19 cellular contexts compared by ENCODE assay signal in genomic region chr1:53483170-53483569, GRCh38. TPM values are rescaled to one million over a fixed set of nuclear protein-coding genes. Genes with fewer than 3 reads are reported as not detected.
DNase-seq lines count a peak whose midpoint lies in the region; ATAC-seq and TF ChIP-seq lines count a peak whose summit lies in the region.
"Had no signal": no experiment of that assay in that cellular context is flagged by ENCODE, and none has a peak within 500 bp of the region (broad histone marks: within the 10 kb centered on the region; RNA-seq: fewer than 3 reads in every experiment).

No MANE protein-coding gene starts in this region.

- ATAC-seq in GM23338 = no peak
- ATAC-seq in stimulated activated memory B cell treated with anti-CD40 and anti-IgM and Interleukin-4, amounts not matched to agents 10 μg/mL and 1 μg/mL and 100 μg/mL, for 72 hours = no peak
- ATAC-seq in HG03039 (IDR thresholded peaks at IDR 0.05; ENCODE audit: unreplicated experiment) = no peak
- ATAC-seq: CD8-positive, alpha-beta T cell had no signal

- intact Hi-C loops in posterior vena cava (cut with DNase I) = loop anchor here in 1 of 2 donors (10.0 kb wide), 1 partner anchor 112 kb away; no protein-coding TSS in a partner anchor

- no peak overlapping the region for H3K27ac Mint-ChIP-seq in GM23338
- no peak overlapping the region for H3K27ac Mint-ChIP-seq in stimulated activated memory B cell treated with anti-CD40 and anti-IgM and Interleukin-4, amounts not matched to agents 10 μg/mL and 1 μg/mL and 100 μg/mL, for 72 hours
- H3K27ac Mint-ChIP-seq: CD4-positive, alpha-beta T cell; CD8-positive, alpha-beta T cell had no signal

- H3K27me3 Mint-ChIP-seq in GM23338 (ENCODE audit: insufficient read depth, low read depth, poor library complexity) = peaks cover 28% of the 10 kb centered on the region
- peaks cover 68% of the 10 kb centered on the region for H3K27me3 Mint-ChIP-seq in stimulated activated memory B cell treated with anti-CD40 and anti-IgM and Interleukin-4, amounts not matched to agents 10 μg/mL and 1 μg/mL and 100 μg/mL, for 72 hours

- no peaks in the 10 kb centered on the region for H3K9me3 ChIP-seq in BLaER1
- H3K9me3 ChIP-seq: BE2C; BLaER1 treated with 17β-estradiol and CSF1 and Interleukin-3, amounts not matched to agents 10 nM and 100 nM; Caco-2 had no signal

- no peak for TF ChIP-seq CTCF in GM23338 (conservative IDR thresholded peaks at IDR 0.05; ENCODE audit: low read depth in 2 of 2)

- no peak overlapping the region; the same call in 2 of the 3 replicates for H3K4me3 Mint-ChIP-seq in GM23338
- H3K4me3 Mint-ChIP-seq in stimulated activated memory B cell treated with anti-CD40 and anti-IgM and Interleukin-4, amounts not matched to agents 10 μg/mL and 1 μg/mL and 100 μg/mL, for 72 hours = no peak overlapping the region
- H3K4me3 Mint-ChIP-seq: CD4-positive, alpha-beta T cell; CD8-positive, alpha-beta T cell had no signal

- no peaks in the 10 kb centered on the region for H3K36me3 Mint-ChIP-seq in GM23338 (ENCODE audit: low read depth)
- H3K36me3 Mint-ChIP-seq in stimulated activated memory B cell treated with anti-CD40 and anti-IgM and Interleukin-4, amounts not matched to agents 10 μg/mL and 1 μg/mL and 100 μg/mL, for 72 hours = no peaks in the 10 kb centered on the region
- H3K36me3 Mint-ChIP-seq: CD8-positive, alpha-beta T cell had no signal

- 0 out of 2 replicates have a peak, but pooled peaks cover 3% of the 10 kb centered on the region for H3F3A ChIP-seq in GM23338 (replicated peaks; ENCODE audit: low read depth)

- no peaks in the 10 kb centered on the region for H3K36me3 ChIP-seq in BLaER1
- H3K36me3 ChIP-seq in GM23338 (ENCODE audit: insufficient read depth) = no peaks in the 10 kb centered on the region
- H3K36me3 ChIP-seq: BE2C; BLaER1 treated with 17β-estradiol and CSF1 and Interleukin-3, amounts not matched to agents 10 nM and 100 nM had no signal

- H3K4me1 ChIP-seq in BLaER1 = peaks cover 15% of the 10 kb centered on the region
- H3K4me1 ChIP-seq in GM23338 (ENCODE audit: insufficient read depth) = no peaks in the 10 kb centered on the region; the same call in 1 of the 2 replicates
- H3K4me1 ChIP-seq: BE2C, Caco-2 had no signal

- no peaks in the 10 kb centered on the region for H3K9me2 ChIP-seq in GM23338 (ENCODE audit: insufficient read depth)

- no peaks in the 10 kb centered on the region for H3K27me3 ChIP-seq in BLaER1
- H3K27me3 ChIP-seq in GM23338 (ENCODE audit: insufficient read depth) = no peaks in the 10 kb centered on the region
- H3K27me3 ChIP-seq: BE2C; BLaER1 treated with 17β-estradiol and CSF1 and Interleukin-3, amounts not matched to agents 10 nM and 100 nM had no signal

- H3K27ac ChIP-seq in BLaER1 = no peak overlapping the region
- no peak overlapping the region for H3K27ac ChIP-seq in GM23338 (ENCODE audit: low read depth)
- H3K27ac ChIP-seq: BLaER1 treated with 17β-estradiol and CSF1 and Interleukin-3, amounts not matched to agents 10 nM and 100 nM; C4-2B had no signal

- H3K4me1 Mint-ChIP-seq in GM23338 = peaks cover 26% of the 10 kb centered on the region
- peaks cover 6% of the 10 kb centered on the region for H3K4me1 Mint-ChIP-seq in stimulated activated memory B cell treated with anti-CD40 and anti-IgM and Interleukin-4, amounts not matched to agents 10 μg/mL and 1 μg/mL and 100 μg/mL, for 72 hours

- H3K9me3 Mint-ChIP-seq in GM23338 = peaks cover 3% of the 10 kb centered on the region; the same call in 1 of the 3 replicates
- no peaks in the 10 kb centered on the region for H3K9me3 Mint-ChIP-seq in stimulated activated memory B cell treated with anti-CD40 and anti-IgM and Interleukin-4, amounts not matched to agents 10 μg/mL and 1 μg/mL and 100 μg/mL, for 72 hours
- H3K9me3 Mint-ChIP-seq: CD4-positive, alpha-beta T cell; CD8-positive, alpha-beta T cell had no signal

- H3K4me2 ChIP-seq in BLaER1 (peak overlapping the region; percentile 24), GM23338 (no peak overlapping the region)

- no peaks in the 10 kb centered on the region for H3K79me2 ChIP-seq in GM23338 (replicated peaks; ENCODE audit: insufficient read depth)

- 0 out of 2 replicates have a peak overlapping the region, but pooled peaks have one; percentile 47 for H2AFZ ChIP-seq in GM23338

- no peaks in the 10 kb centered on the region for H4K20me1 ChIP-seq in BLaER1
- H4K20me1 ChIP-seq in GM23338 (replicated peaks; ENCODE audit: insufficient read depth) = no peaks in the 10 kb centered on the region
- H4K20me1 ChIP-seq: BLaER1 treated with 17β-estradiol and CSF1 and Interleukin-3, amounts not matched to agents 10 nM and 100 nM had no signal

- DNase-seq in GM23338 (ENCODE audit: low spot score) (no peak), posterior vena cava (ENCODE audit: low spot score) (peak; percentile 70), NCI-H2029 treated with DMSO at 0.1 percent for 48 hours (lab: John Stamatoyannopoulos, UW) (no peak)
- DNase-seq: 8988T; ACHN; BE2C; Caco-2; Calu3; CD4-positive, alpha-beta T cell; CD8-positive, alpha-beta T cell; DMS79 treated with DMSO at 0.1 percent for 48 hours; GF-D8 had no signal

- no peak overlapping the region for H3K4me3 ChIP-seq in BLaER1
- H3K4me3 ChIP-seq in GM23338 = no peak overlapping the region
- H3K4me3 ChIP-seq: BLaER1 treated with 17β-estradiol and CSF1 and Interleukin-3, amounts not matched to agents 10 nM and 100 nM had no signal

- no peak overlapping the region for H3K9ac ChIP-seq in BLaER1

TF ChIP-seq in GM23338, 12 proteins besides CTCF, POLR2A, EP300 and RAD21 (continues in another document):
- TF ChIP-seq JUNB (IDR thresholded peaks at IDR 0.05; ENCODE audit: unreplicated experiment) (no peak), STAT1 (IDR thresholded peaks at IDR 0.05; ENCODE audit: unreplicated experiment) (no peak), EZH2 (IDR thresholded peaks at IDR 0.05; ENCODE audit: low read depth, unreplicated experiment) (no peak), CREB1 (CRISPR knock-in tag; IDR thresholded peaks at IDR 0.05; ENCODE audit: low read depth) (no peak), NANOG (IDR thresholded peaks at IDR 0.05; ENCODE audit: borderline replicate concordance) (no peak), ZNF462 (CRISPR knock-in tag; IDR thresholded peaks at IDR 0.05) (no peak)

RNA-seq across cellular contexts. Expression of gene DMRTB1, which starts 24.0 kb away (rescaled TPM):
- total RNA-seq in GM23338 (2014; rRNA removed; shearing (Covaris generic)) = 1.2 TPM in 1 of 2 replicates, not detected in the other
- 0.27 and 0.49 TPM in 2 replicates for polyA plus RNA-seq in GM23338 (2016; fragmentation: Nextera tagmentation; extraction: Ambion mirVana)
- total RNA-seq in posterior vena cava = not detected
- total RNA-seq: A673; Caco-2; Calu3; CD4-positive, alpha-beta T cell; CD8-positive, alpha-beta T cell had no signal
- polyA plus RNA-seq: AG04450 had no signal
